8 cellular contexts compared by ENCODE assay signal in genomic region chr6:33700391-33701050, GRCh38. TPM values are rescaled to one million over a fixed set of nuclear protein-coding genes. Genes with fewer than 3 reads are reported as not detected.
DNase-seq lines count a peak whose midpoint lies in the region; ATAC-seq and TF ChIP-seq lines count a peak whose summit lies in the region.

No MANE protein-coding gene starts in this region.

- TF ChIP-seq CTCF in sigmoid colon (IDR thresholded peaks at IDR 0.05) = peak in 3 of 4 experiments; percentile 16 to 33 (median 30)

- ATAC-seq in HG03442 (IDR thresholded peaks at IDR 0.05; ENCODE audit: unreplicated experiment) (peak; percentile 44), Right ventricle myocardium superior (ENCODE audit: poor library complexity) (peak; percentile 23)

- no peak for TF ChIP-seq POLR2A in sigmoid colon (IDR thresholded peaks at IDR 0.05)

- intact Hi-C loops in Right ventricle myocardium superior (cut with DNase I) = no loop called here
- intact Hi-C loops in sigmoid colon (cut with DNase I) = loop anchor here (1.0 kb wide), 1 partner anchor 115 kb away; no protein-coding TSS in a partner anchor

- H3K4me3 ChIP-seq in sigmoid colon = no peak overlapping the region

- no peak for TF ChIP-seq EP300 in sigmoid colon (IDR thresholded peaks at IDR 0.05)

- WGBS in sigmoid colon, 2 donors = 33 to 41% methylated on average over 10 of the region's 10 CpGs

- DNase-seq in DMS153 (lab: John Stamatoyannopoulos, UW) = peak; percentile 3
- no peak for DNase-seq in DMS153 treated with DMSO at 0.1 percent for 48 hours (lab: John Stamatoyannopoulos, UW; ENCODE audit: unreplicated experiment)
- peak; percentile 60 for DNase-seq in RPMI7951 (ENCODE audit: low read depth)
- DNase-seq in activated effector memory CD4-positive, alpha-beta T cell treated with anti-CD3 and anti-CD28 coated beads, Interleukin-2, amount 50 U/mL, for 16 hours = peak; percentile 89
- peak; percentile 76 for DNase-seq in Right ventricle myocardium superior
- peak; percentile 70 for DNase-seq in sigmoid colon
- no peak for DNase-seq in NCI-H345 treated with DMSO at 0.1 percent for 48 hours (lab: John Stamatoyannopoulos, UW; ENCODE audit: unreplicated experiment)

- H3K27me3 ChIP-seq in sigmoid colon = no peaks in the 10 kb centered on the region

- H3K27ac ChIP-seq in sigmoid colon = no peak overlapping the region

- H3K36me3 ChIP-seq in sigmoid colon = peaks cover 0 to 54% (median 0%) of the 10 kb centered on the region in 4 donors

- H3K9me3 ChIP-seq in sigmoid colon = no peaks in the 10 kb centered on the region

- peaks cover 0 to 26% (median 15%) of the 10 kb centered on the region in 4 donors for H3K4me1 ChIP-seq in sigmoid colon

RNA-seq across cellular contexts. Expression of gene UQCC2, which starts 11.0 kb away (rescaled TPM):
- 58.2 and 66.4 TPM in 2 replicates for total RNA-seq in RPMI7951 (2014; rRNA removed; shearing (Covaris generic))
- total RNA-seq in Right ventricle myocardium superior (208 TPM), sigmoid colon (10 to 100 TPM in 3 of 4 donors, 1 to 10 TPM in 1; 9.5 to 34.9 (median 28.7) TPM)
- polyA plus RNA-seq in sigmoid colon = 10 to 100 TPM; 52.3 to 90.9 (median 56.3) TPM

RNA-seq across cellular contexts. Expression of gene IP6K3, which starts 46.2 kb away (rescaled TPM):
- total RNA-seq in RPMI7951 (2014; rRNA removed; shearing (Covaris generic)) = 0.36 and 1.1 TPM in 2 replicates
- total RNA-seq in Right ventricle myocardium superior (44.2 TPM), sigmoid colon (10 to 100 TPM in 1 of 4 donors, 1 to 10 TPM in 3; 4.9 to 10.3 (median 6.4) TPM)
- polyA plus RNA-seq in sigmoid colon = 1 to 10 TPM in 1 of 3 donors, under 1 TPM in 2; 0.46 to 1.1 (median 0.60) TPM

Comparison
In these comparisons a context has a peak if more than half of its experiments do, and no peak if none do; other contexts are left out.
1. DNase-seq: peak in DMS153 (single experiment), RPMI7951 (single experiment), activated effector memory CD4-positive, alpha-beta T cell treated with anti-CD3 and anti-CD28 coated beads, Interleukin-2, amount 50 U/mL, for 16 hours (single experiment), Right ventricle myocardium superior (single experiment) and sigmoid colon (single experiment); none in DMS153 treated with DMSO at 0.1 percent for 48 hours (single experiment) and NCI-H345 treated with DMSO at 0.1 percent for 48 hours (single experiment).